Comparison of ENCODE assay signal across 21 cellular contexts in genomic region chr2:194907569-194907968, GRCh38.
"Had no signal": no experiment of that assay in that cellular context is flagged by ENCODE, and none has a peak within 500 bp of the region (broad histone marks: within the 10 kb centered on the region; RNA-seq: fewer than 3 reads in every experiment).

No MANE protein-coding gene starts in this region.

- H3K27ac ChIP-seq: coronary artery, epithelial cell of prostate, esophagus squamous epithelium, gastrocnemius medialis, heart right ventricle, left lung, lower lobe of right lung had no signal

- DNase-seq: effector CD8-positive, alpha-beta T cell; effector memory CD8-positive, alpha-beta T cell; endodermal cell; erythroblast; esophagus squamous epithelium; foreskin fibroblast; foreskin melanocyte; gastrocnemius medialis; glutamatergic neuron; head of caudate nucleus; heart right ventricle; hippocampal formation; left cardiac atrium; left lung; left ventricle myocardium superior; lower lobe of right lung; mesenchymal stem cell; mucosa of descending colon; naive B cell had no signal

- H3K9me3 ChIP-seq: esophagus squamous epithelium, gastrocnemius medialis, left lung, lower lobe of right lung, mucosa of descending colon had no signal

- H3K36me3 ChIP-seq: esophagus squamous epithelium, gastrocnemius medialis, heart right ventricle, left lung, lower lobe of right lung had no signal

- H3K4me1 ChIP-seq: esophagus squamous epithelium, gastrocnemius medialis, heart right ventricle, left lung, lower lobe of right lung had no signal

- H3K27me3 ChIP-seq: esophagus squamous epithelium, gastrocnemius medialis, heart right ventricle, left lung had no signal

- H3K4me3 ChIP-seq: coronary artery, esophagus squamous epithelium, gastrocnemius medialis, heart right ventricle, left lung, lower lobe of right lung, mucosa of descending colon had no signal
